In the genomic region with DNA sequence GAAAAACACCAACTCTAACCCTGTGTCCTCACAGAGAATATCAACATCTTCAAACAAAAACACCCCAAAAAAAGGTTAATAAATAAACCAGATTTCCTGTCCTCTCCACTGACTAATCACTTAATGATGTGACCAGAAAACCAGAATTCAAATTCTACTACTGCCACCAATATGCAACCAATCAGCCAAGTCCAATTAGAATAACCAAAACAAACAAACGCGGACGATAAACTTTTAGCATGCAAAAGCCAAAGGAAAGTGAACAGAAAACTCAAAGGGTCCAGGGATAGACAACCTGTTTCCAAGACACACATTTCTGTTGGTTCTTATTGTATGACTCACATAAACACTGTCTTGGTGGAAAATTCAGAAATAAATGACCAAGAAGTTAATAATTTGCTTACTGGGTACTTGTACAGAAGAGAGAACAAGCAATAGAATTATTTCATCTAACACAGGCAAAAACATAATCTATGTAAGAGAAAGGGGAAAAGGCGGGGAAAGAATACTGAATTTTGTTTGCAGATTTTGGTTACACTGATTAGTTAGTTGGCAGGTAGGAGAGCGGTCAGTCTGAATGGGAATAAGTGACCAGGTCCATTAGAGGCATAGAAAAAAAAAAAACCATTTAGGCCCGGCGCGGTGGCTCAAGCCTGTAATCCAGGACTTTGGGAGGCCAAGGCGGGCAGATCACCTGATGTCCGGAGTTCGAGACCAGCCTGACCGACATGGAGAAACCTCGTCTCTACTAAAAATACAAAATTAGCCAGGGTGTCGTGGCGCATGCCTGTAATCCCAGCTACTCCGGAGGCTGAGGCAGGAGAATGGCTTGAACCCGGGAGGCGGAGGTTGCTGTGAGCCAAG, we compare ENCODE assay signal across 9 cellular contexts. TPM values are rescaled to one million over a fixed set of nuclear protein-coding genes. Genes with fewer than 3 reads are reported as not detected.
DNase-seq lines count a peak whose midpoint lies in the region; ATAC-seq and TF ChIP-seq lines count a peak whose summit lies in the region.
"Had no signal": no experiment of that assay in that cellular context is flagged by ENCODE, and none has a peak within 500 bp of the region (broad histone marks: within the 10 kb centered on the region; RNA-seq: fewer than 3 reads in every experiment).

No MANE protein-coding gene starts in this region.

- H3K36me3 Mint-ChIP-seq in MCF 10A (ENCODE audit: insufficient read depth, unreplicated experiment) (peaks cover 39% of the 10 kb centered on the region), T-cell (peaks cover 6% of the 10 kb centered on the region)

- DNase-seq in MCF 10A (ENCODE audit: unreplicated experiment) (no peak), breast epithelium (ENCODE audit: low spot score in 2 of 2) (no peak), T-cell (no peak), hepatocyte (ENCODE audit: low spot score) (peak; percentile 30), NCI-H226 (no peak), mesenteric fat pad (ENCODE audit: low spot score) (no peak), UCSD-AML1 (lab: John Stamatoyannopoulos, UW; ENCODE audit: unreplicated experiment) (no peak)
- DNase-seq in stimulated activated naive CD8-positive, alpha-beta T cell treated with anti-CD3 and anti-CD28 coated beads, Interleukin-15, amount 100 ng/mL, for 72 hours = no peak
- DNase-seq: NCI-H526 had no signal

- ATAC-seq in T-cell (replicated peaks in 1 of 4) = no peak
- ATAC-seq in stimulated activated naive CD8-positive, alpha-beta T cell treated with anti-CD3 and anti-CD28 coated beads, Interleukin-15, amount 100 ng/mL, for 72 hours = no peak

- CTCF ChIA-PET in MCF 10A (lab: Yijun Ruan, JAX) = interaction anchor here (0.6 to 0.7 kb wide), 4 partner anchors 37 to 1708 kb away, joined by 3 to 5 read pairs (median 4); no protein-coding TSS in a partner anchor
- CTCF ChIA-PET in T-cell (lab: Charles Lee) = interaction anchor here in 1 of 2 donors (0.6 kb wide), 1 partner anchor 17 kb away, joined by 3 read pairs; no protein-coding TSS in a partner anchor

- H3K4me1 Mint-ChIP-seq in MCF 10A (ENCODE audit: insufficient read depth, unreplicated experiment) (peaks cover 12% of the 10 kb centered on the region), T-cell (peaks cover 16 to 30% (median 19%) of the 10 kb centered on the region in 3 donors)
- H3K4me1 Mint-ChIP-seq in stimulated activated naive CD8-positive, alpha-beta T cell treated with anti-CD3 and anti-CD28 coated beads, Interleukin-15, amount 100 ng/mL, for 72 hours = peaks cover 44% of the 10 kb centered on the region

- WGBS in hepatocyte (ENCODE audit: low lambda C conversion rate, missing lambda C conversion rate) = 85% methylated on average over 18 of the region's 18 CpGs

- H3K9me3 ChIP-seq in breast epithelium = no peaks in the 10 kb centered on the region
- H3K9me3 ChIP-seq in hepatocyte (ENCODE audit: low read depth) = no peaks in the 10 kb centered on the region

- no peaks in the 10 kb centered on the region for H3K9me2 ChIP-seq in hepatocyte (replicated peaks; ENCODE audit: insufficient read depth)

- peak overlapping the region in 1 of 2 donors; percentile 12 for H3K27ac ChIP-seq in breast epithelium
- H3K27ac ChIP-seq in hepatocyte = peak overlapping the region; percentile 97

- H3K9me3 Mint-ChIP-seq in MCF 10A (ENCODE audit: unreplicated experiment) (no peaks in the 10 kb centered on the region), T-cell (peaks cover 0 to 3% (median 0%) of the 10 kb centered on the region in 3 donors)
- H3K9me3 Mint-ChIP-seq in stimulated activated naive CD8-positive, alpha-beta T cell treated with anti-CD3 and anti-CD28 coated beads, Interleukin-15, amount 100 ng/mL, for 72 hours = peaks cover 0 to 5% of the 10 kb centered on the region in 2 donors

- no TSS peak for BruUV-seq in MCF 10A (replicated peaks; lab: Mats Ljungman, UMichigan)

- intact Hi-C loops in MCF 10A (cut with micrococcal nuclease) (no loop called here), breast epithelium (cut with DNase I; ENCODE audit: low total_unique reads) (no loop called here)

- H3K27me3 Mint-ChIP-seq in MCF 10A (ENCODE audit: insufficient read depth, unreplicated experiment) = no peaks in the 10 kb centered on the region
- H3K27me3 Mint-ChIP-seq in T-cell = no peaks in the 10 kb centered on the region
- no peaks in the 10 kb centered on the region for H3K27me3 Mint-ChIP-seq in stimulated activated naive CD8-positive, alpha-beta T cell treated with anti-CD3 and anti-CD28 coated beads, Interleukin-15, amount 100 ng/mL, for 72 hours

- H3K36me3 ChIP-seq in breast epithelium (no peaks in the 10 kb centered on the region), hepatocyte (replicated peaks; ENCODE audit: insufficient read depth, low read depth) (no peaks in the 10 kb centered on the region)

- H3K27ac Mint-ChIP-seq in MCF 10A (ENCODE audit: low read depth, unreplicated experiment) = peak overlapping the region; percentile 99
- H3K27ac Mint-ChIP-seq in T-cell = peak overlapping the region; percentile 80 to 81
- H3K27ac Mint-ChIP-seq in stimulated activated naive CD8-positive, alpha-beta T cell treated with anti-CD3 and anti-CD28 coated beads, Interleukin-15, amount 100 ng/mL, for 72 hours = peak overlapping the region; percentile 96 to 100

- peak overlapping the region; percentile 77 for H3K4me2 ChIP-seq in hepatocyte

- H3K27me3 ChIP-seq in breast epithelium (no peaks in the 10 kb centered on the region), hepatocyte (no peaks in the 10 kb centered on the region)

- no peak overlapping the region for H2AFZ ChIP-seq in hepatocyte

- H3K4me3 ChIP-seq in breast epithelium = no peak overlapping the region
- no peak overlapping the region for H3K4me3 ChIP-seq in hepatocyte

- TF ChIP-seq CTCF in MCF 10A (IDR thresholded peaks at IDR 0.05; ENCODE audit: unreplicated experiment) (no peak), breast epithelium (IDR thresholded peaks at IDR 0.05) (no peak), hepatocyte (IDR thresholded peaks at IDR 0.05; ENCODE audit: poor library complexity) (no peak)

- peaks cover 29% of the 10 kb centered on the region for H3K79me2 ChIP-seq in hepatocyte

- H4K20me1 ChIP-seq in hepatocyte (ENCODE audit: insufficient read depth, poor library complexity, severe bottlenecking) = peaks cover 23% of the 10 kb centered on the region

- POLR2A ChIA-PET in MCF 10A (lab: Yijun Ruan, JAX) = interaction anchor here (0.6 to 3.2 kb wide), 10 partner anchors 14 to 95 kb away, joined by 3 to 86 read pairs (median 26); a partner anchor contains a TSS
- POLR2A ChIA-PET in T-cell (lab: Charles Lee) = interaction anchor here (0.6 to 0.7 kb wide), 5 partner anchors 17 to 53 kb away, joined by 3 to 4 read pairs (median 4); a partner anchor contains a TSS

- TF ChIP-seq POLR2A in breast epithelium (IDR thresholded peaks at IDR 0.05) = no peak

- H3K4me3 Mint-ChIP-seq in MCF 10A (ENCODE audit: unreplicated experiment) = peak overlapping the region; percentile 42
- peak overlapping the region in 1 of 3 donors; percentile 48 for H3K4me3 Mint-ChIP-seq in T-cell
- H3K4me3 Mint-ChIP-seq in stimulated activated naive CD8-positive, alpha-beta T cell treated with anti-CD3 and anti-CD28 coated beads, Interleukin-15, amount 100 ng/mL, for 72 hours = peak overlapping the region; percentile 29 to 78

- H3K4me1 ChIP-seq in breast epithelium (no peaks in the 10 kb centered on the region), hepatocyte (ENCODE audit: insufficient read depth) (no peaks in the 10 kb centered on the region)

RNA-seq across cellular contexts. Expression of a gene that starts 34.1 kb away (rescaled TPM):
- 2.8 and 5.2 TPM in 2 replicates for total RNA-seq in MCF 10A (2022)
- 1 to 10 TPM; 5.6 to 9.4 (median 8.6) TPM for total RNA-seq in breast epithelium
- 1 to 10 TPM; 1.0 to 2.4 (median 1.8) TPM for total RNA-seq in T-cell
- 5.6 and 7.4 TPM in 2 replicates for total RNA-seq in hepatocyte
- 3.6 and 4.5 TPM in 2 replicates for polyA plus RNA-seq in hepatocyte
- total RNA-seq in mesenteric fat pad = 13.5 TPM
